ENCODE assay signal across 1 cellular context in the genomic region with DNA sequence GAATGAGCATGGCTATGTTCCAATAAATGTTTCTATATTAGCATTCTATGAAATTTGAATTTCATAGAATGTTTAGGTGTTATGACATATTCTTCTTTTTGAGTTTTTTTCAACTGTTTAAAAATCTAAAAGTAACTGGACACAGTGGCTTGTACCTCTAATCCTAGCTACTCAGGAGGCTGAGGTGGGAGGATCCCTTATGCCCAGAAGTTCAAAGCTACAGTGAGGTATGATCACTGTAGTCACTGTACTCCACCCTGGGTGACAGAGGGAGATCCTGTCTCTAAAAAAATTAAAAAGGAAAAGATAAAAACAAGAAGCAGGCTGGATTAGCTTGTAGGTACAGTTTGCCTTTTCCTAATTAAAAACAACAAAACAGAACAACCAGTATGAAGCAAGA.
TF ChIP-seq lines count a peak whose summit lies in the region.

No MANE protein-coding gene starts in this region.

TF ChIP-seq in SK-N-SH, 30 proteins besides CTCF, POLR2A, EP300 and RAD21 (continued from another document):
- TF ChIP-seq, protein P1, sequence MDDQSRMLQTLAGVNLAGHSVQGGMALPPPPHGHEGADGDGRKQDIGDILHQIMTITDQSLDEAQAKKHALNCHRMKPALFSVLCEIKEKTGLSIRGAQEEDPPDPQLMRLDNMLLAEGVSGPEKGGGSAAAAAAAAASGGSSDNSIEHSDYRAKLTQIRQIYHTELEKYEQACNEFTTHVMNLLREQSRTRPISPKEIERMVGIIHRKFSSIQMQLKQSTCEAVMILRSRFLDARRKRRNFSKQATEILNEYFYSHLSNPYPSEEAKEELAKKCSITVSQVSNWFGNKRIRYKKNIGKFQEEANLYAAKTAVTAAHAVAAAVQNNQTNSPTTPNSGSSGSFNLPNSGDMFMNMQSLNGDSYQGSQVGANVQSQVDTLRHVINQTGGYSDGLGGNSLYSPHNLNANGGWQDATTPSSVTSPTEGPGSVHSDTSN (IDR thresholded peaks at IDR 0.05), result no peak
- TF ChIP-seq GABPA (IDR thresholded peaks at IDR 0.05; ENCODE audit: low read depth), result no peak
- no peak for TF ChIP-seq NRF1 (IDR thresholded peaks at IDR 0.05; ENCODE audit: low read depth, low read length)
- no peak for TF ChIP-seq FOXM1 (IDR thresholded peaks at IDR 0.05; ENCODE audit: low read depth)
- TF ChIP-seq, protein P2, sequence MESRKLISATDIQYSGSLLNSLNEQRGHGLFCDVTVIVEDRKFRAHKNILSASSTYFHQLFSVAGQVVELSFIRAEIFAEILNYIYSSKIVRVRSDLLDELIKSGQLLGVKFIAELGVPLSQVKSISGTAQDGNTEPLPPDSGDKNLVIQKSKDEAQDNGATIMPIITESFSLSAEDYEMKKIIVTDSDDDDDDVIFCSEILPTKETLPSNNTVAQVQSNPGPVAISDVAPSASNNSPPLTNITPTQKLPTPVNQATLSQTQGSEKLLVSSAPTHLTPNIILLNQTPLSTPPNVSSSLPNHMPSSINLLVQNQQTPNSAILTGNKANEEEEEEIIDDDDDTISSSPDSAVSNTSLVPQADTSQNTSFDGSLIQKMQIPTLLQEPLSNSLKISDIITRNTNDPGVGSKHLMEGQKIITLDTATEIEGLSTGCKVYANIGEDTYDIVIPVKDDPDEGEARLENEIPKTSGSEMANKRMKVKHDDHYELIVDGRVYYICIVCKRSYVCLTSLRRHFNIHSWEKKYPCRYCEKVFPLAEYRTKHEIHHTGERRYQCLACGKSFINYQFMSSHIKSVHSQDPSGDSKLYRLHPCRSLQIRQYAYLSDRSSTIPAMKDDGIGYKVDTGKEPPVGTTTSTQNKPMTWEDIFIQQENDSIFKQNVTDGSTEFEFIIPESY (IDR thresholded peaks at IDR 0.05; ENCODE audit: borderline replicate concordance, low read depth), result no peak
- no peak for TF ChIP-seq MEF2A (IDR thresholded peaks at IDR 0.05; ENCODE audit: borderline replicate concordance, low read depth)
- TF ChIP-seq, protein P3, sequence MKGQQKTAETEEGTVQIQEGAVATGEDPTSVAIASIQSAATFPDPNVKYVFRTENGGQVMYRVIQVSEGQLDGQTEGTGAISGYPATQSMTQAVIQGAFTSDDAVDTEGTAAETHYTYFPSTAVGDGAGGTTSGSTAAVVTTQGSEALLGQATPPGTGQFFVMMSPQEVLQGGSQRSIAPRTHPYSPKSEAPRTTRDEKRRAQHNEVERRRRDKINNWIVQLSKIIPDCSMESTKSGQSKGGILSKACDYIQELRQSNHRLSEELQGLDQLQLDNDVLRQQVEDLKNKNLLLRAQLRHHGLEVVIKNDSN (IDR thresholded peaks at IDR 0.05; ENCODE audit: borderline replicate concordance, low read depth), result no peak
- no peak for TF ChIP-seq POLR2AphosphoS5 (IDR thresholded peaks at IDR 0.05; ENCODE audit: low read depth, low read length)
- TF ChIP-seq, protein P4, sequence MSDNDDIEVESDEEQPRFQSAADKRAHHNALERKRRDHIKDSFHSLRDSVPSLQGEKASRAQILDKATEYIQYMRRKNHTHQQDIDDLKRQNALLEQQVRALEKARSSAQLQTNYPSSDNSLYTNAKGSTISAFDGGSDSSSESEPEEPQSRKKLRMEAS (IDR thresholded peaks at IDR 0.05; ENCODE audit: low read depth), result no peak
TF ChIP-seq in SK-N-SH: peak in this region for 0.
